Comparison of ENCODE assay signal across 30 cellular contexts in the genomic region with DNA sequence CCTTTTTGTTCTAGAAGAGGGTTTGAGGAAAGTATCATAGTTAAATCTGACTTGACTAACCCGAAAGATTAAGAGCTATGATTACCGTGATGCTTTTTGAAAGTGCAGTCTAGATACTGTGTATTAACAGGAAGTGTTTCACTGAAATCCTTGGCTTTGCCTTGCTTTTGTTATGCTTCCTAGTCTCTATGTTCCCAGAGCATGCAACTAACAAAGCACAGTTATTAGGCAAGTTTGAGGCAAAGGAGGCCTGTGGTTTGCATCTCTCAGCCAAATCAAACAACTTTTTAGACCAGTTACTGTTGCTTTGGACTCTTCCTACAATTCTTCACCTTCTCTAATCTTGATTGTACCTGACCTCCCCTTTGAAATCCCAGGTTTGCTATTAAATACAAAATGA. TPM values are rescaled to one million over a fixed set of nuclear protein-coding genes. Genes with fewer than 3 reads are reported as not detected.
DNase-seq lines count a peak whose midpoint lies in the region; ATAC-seq and TF ChIP-seq lines count a peak whose summit lies in the region.
"Had no signal": no experiment of that assay in that cellular context is flagged by ENCODE, and none has a peak within 500 bp of the region (broad histone marks: within the 10 kb centered on the region; RNA-seq: fewer than 3 reads in every experiment).

No MANE protein-coding gene starts in this region.

- H3K27me3 ChIP-seq in ACC112 (ENCODE audit: insufficient read depth, low read length), result no peaks in the 10 kb centered on the region
- no peaks in the 10 kb centered on the region for H3K27me3 ChIP-seq in Peyer's patch
- H3K27me3 ChIP-seq: BLaER1, pancreas, upper lobe of right lung had no signal

- H3K27ac Mint-ChIP-seq in central memory CD8-positive, alpha-beta T cell (ENCODE audit: low read depth), result peak overlapping the region; percentile 75
- H3K27ac Mint-ChIP-seq: activated CD4-positive, alpha-beta T cell treated with anti-CD3 and anti-CD28 coated beads, Interleukin-2, amount 10 ng/mL, durations not matched to agents 24 days and 14 days; activated CD8-positive, alpha-beta memory T cell treated with anti-CD3 and anti-CD28 coated beads, Interleukin-2, amount 10 ng/mL, durations not matched to agents 7 days and 5 days; activated naive CD4-positive, alpha-beta T cell treated with anti-CD3 and anti-CD28 coated beads, Interleukin-2, amount 50 U/mL, for 24 hours; nephron progenitor cell had no signal

- no peak for ATAC-seq in central memory CD8-positive, alpha-beta T cell (replicated peaks; ENCODE audit: extremely low read depth, poor library complexity, severe bottlenecking)
- ATAC-seq in HG03025 (IDR thresholded peaks at IDR 0.05; ENCODE audit: low FRiP score, unreplicated experiment), result no peak
- ATAC-seq: activated CD8-positive, alpha-beta memory T cell treated with anti-CD3 and anti-CD28 coated beads, Interleukin-2, amount 10 ng/mL, durations not matched to agents 7 days and 5 days; esophagus mucosa; mucosa of descending colon; pancreas; upper lobe of right lung had no signal

- TF ChIP-seq CTCF in Peyer's patch (IDR thresholded peaks at IDR 0.05), result no peak

- no peak overlapping the region for H3K4me3 Mint-ChIP-seq in central memory CD8-positive, alpha-beta T cell
- H3K4me3 Mint-ChIP-seq: activated CD4-positive, alpha-beta T cell treated with anti-CD3 and anti-CD28 coated beads, Interleukin-2, amount 10 ng/mL, durations not matched to agents 24 days and 14 days; activated CD8-positive, alpha-beta memory T cell treated with anti-CD3 and anti-CD28 coated beads, Interleukin-2, amount 10 ng/mL, durations not matched to agents 7 days and 5 days; activated naive CD4-positive, alpha-beta T cell treated with anti-CD3 and anti-CD28 coated beads, Interleukin-2, amount 50 U/mL, for 24 hours; nephron progenitor cell had no signal

- H3K4me1 Mint-ChIP-seq in central memory CD8-positive, alpha-beta T cell, result peaks cover 30% of the 10 kb centered on the region

- peaks cover 5% of the 10 kb centered on the region for H3K79me2 ChIP-seq in ACC112 (ENCODE audit: control insufficient read depth, insufficient read depth, low read length, unreplicated experiment)

- H3K27ac ChIP-seq in ACC112 (ENCODE audit: low read depth, low read length) (peak overlapping the region; percentile 20), Peyer's patch (no peak overlapping the region)
- H3K27ac ChIP-seq: BLaER1, pancreas, upper lobe of right lung, VCaP had no signal

- no peak for TF ChIP-seq POLR2A in Peyer's patch (IDR thresholded peaks at IDR 0.05)

- peak; percentile 11 for DNase-seq in LHCN-M2 (ENCODE audit: low read depth)
- DNase-seq in central memory CD8-positive, alpha-beta T cell (ENCODE audit: low spot score in 2 of 2), result no peak
- DNase-seq in hepatic stellate cell (ENCODE audit: low spot score), result peak; percentile 5
- no peak for DNase-seq in Peyer's patch
- DNase-seq in activated CD4-positive, alpha-beta T cell treated with anti-CD3 and anti-CD28 coated beads, Interleukin-2, amount 50 U/mL, for 48 hours, result no peak
- no peak for DNase-seq in UCSD-AML1 (lab: John Stamatoyannopoulos, UW; ENCODE audit: unreplicated experiment)
- DNase-seq: activated CD4-positive, alpha-beta T cell treated with anti-CD3 and anti-CD28 coated beads, Interleukin-2, amount 10 ng/mL, durations not matched to agents 24 days and 14 days; activated CD8-positive, alpha-beta memory T cell treated with anti-CD3 and anti-CD28 coated beads, Interleukin-2, amount 10 ng/mL, durations not matched to agents 7 days and 5 days; aorta; Caco-2; DMS79; effector CD8-positive, alpha-beta T cell; GOT3; mucosa of descending colon; MV-4-11; NCI-H1694; NCI-H2171; NCI-H526 treated with DMSO at 0.1 percent for 48 hours; nephron progenitor cell; pancreas; SK-N-SH; T-helper 2 cell; upper lobe of right lung had no signal

- H3K36me3 Mint-ChIP-seq in central memory CD8-positive, alpha-beta T cell (ENCODE audit: insufficient read depth), result peaks cover 30% of the 10 kb centered on the region

- H3K36me3 ChIP-seq in ACC112 (ENCODE audit: insufficient read depth, low read length) (peaks cover 20% of the 10 kb centered on the region), Peyer's patch (peaks cover 0 to 41% (median 0%) of the 10 kb centered on the region in 3 donors)

- H3K4me1 ChIP-seq in ACC112 (ENCODE audit: control insufficient read depth, insufficient read depth, low read length, unreplicated experiment) (peaks cover 18% of the 10 kb centered on the region), Peyer's patch (peaks cover 0 to 9% (median 2%) of the 10 kb centered on the region in 4 donors)
- H3K4me1 ChIP-seq: Caco-2 had no signal

- no peaks in the 10 kb centered on the region for H3K9me3 ChIP-seq in Peyer's patch
- H3K9me3 ChIP-seq: BLaER1, Caco-2, mucosa of descending colon, pancreas, SK-N-SH, upper lobe of right lung had no signal

- H3K4me3 ChIP-seq in ACC112 (ENCODE audit: low read depth, low read length) (no peak overlapping the region), Peyer's patch (no peak overlapping the region)
- H3K4me3 ChIP-seq: BLaER1, mucosa of descending colon, pancreas, upper lobe of right lung had no signal

- no peak overlapping the region for H2AFZ ChIP-seq in ACC112 (ENCODE audit: low read length, unreplicated experiment)

- no peaks in the 10 kb centered on the region for H3K9me3 Mint-ChIP-seq in central memory CD8-positive, alpha-beta T cell
- H3K9me3 Mint-ChIP-seq: activated CD4-positive, alpha-beta T cell treated with anti-CD3 and anti-CD28 coated beads, Interleukin-2, amount 10 ng/mL, durations not matched to agents 24 days and 14 days; activated naive CD4-positive, alpha-beta T cell treated with anti-CD3 and anti-CD28 coated beads, Interleukin-2, amount 50 U/mL, for 24 hours; nephron progenitor cell had no signal

- H3K27me3 Mint-ChIP-seq in central memory CD8-positive, alpha-beta T cell, result no peaks in the 10 kb centered on the region
- H3K27me3 Mint-ChIP-seq: activated CD4-positive, alpha-beta T cell treated with anti-CD3 and anti-CD28 coated beads, Interleukin-2, amount 10 ng/mL, durations not matched to agents 24 days and 14 days; activated CD8-positive, alpha-beta memory T cell treated with anti-CD3 and anti-CD28 coated beads, Interleukin-2, amount 10 ng/mL, durations not matched to agents 7 days and 5 days; activated naive CD4-positive, alpha-beta T cell treated with anti-CD3 and anti-CD28 coated beads, Interleukin-2, amount 50 U/mL, for 24 hours had no signal

RNA-seq across cellular contexts. Expression of gene LXN, which starts 3.9 kb away (rescaled TPM):
- total RNA-seq in LHCN-M2 (2014; rRNA removed) (not detected in 2 replicates), Peyer's patch (10 to 100 TPM; 18.2 to 33.6 (median 26.0) TPM)
- not detected for polyA plus RNA-seq in LHCN-M2 (2012)
- total RNA-seq: A172, Caco-2 had no signal
- polyA plus RNA-seq: SK-N-SH had no signal

RNA-seq across cellular contexts. Expression of gene GFM1, which starts 24.2 kb away (rescaled TPM):
- total RNA-seq in LHCN-M2 (2014; rRNA removed) (58.2 and 75.2 TPM in 2 replicates), Peyer's patch (10 to 100 TPM; 27.2 to 66.6 (median 44.5) TPM)
- 14.1 TPM for polyA plus RNA-seq in LHCN-M2 (2012)

Comparison
In these comparisons a context has a peak if more than half of its experiments do, and no peak if none do; other contexts are left out.
1. DNase-seq: peak in LHCN-M2 (single experiment) and hepatic stellate cell (single experiment); none in central memory CD8-positive, alpha-beta T cell (0 of 2), Peyer's patch (0 of 3), activated CD4-positive, alpha-beta T cell treated with anti-CD3 and anti-CD28 coated beads, Interleukin-2, amount 50 U/mL, for 48 hours (0 of 2) and UCSD-AML1 (single experiment).
2. RNA of gene LXN, which starts 3.9 kb away (total RNA-seq): 18.2 to 33.6 TPM in Peyer's patch; not detected in LHCN-M2; every median in the first group is over 10 times any median in the second.